10 cellular contexts compared by ENCODE assay signal in genomic region chr4:8688041-8688907, GRCh38.
DNase-seq lines count a peak whose midpoint lies in the region; ATAC-seq and TF ChIP-seq lines count a peak whose summit lies in the region.
"Had no signal": no experiment of that assay in that cellular context is flagged by ENCODE, and none has a peak within 500 bp of the region (broad histone marks: within the 10 kb centered on the region; RNA-seq: fewer than 3 reads in every experiment).

No MANE protein-coding gene starts in this region.

- H3K36me3 ChIP-seq in esophagus muscularis mucosa (no peaks in the 10 kb centered on the region), parathyroid adenoma (ENCODE audit: control insufficient read depth, insufficient read depth, low read length) (no peaks in the 10 kb centered on the region)
- H3K36me3 ChIP-seq: BLaER1, suprapubic skin had no signal

- no peak overlapping the region for H3K4me2 ChIP-seq in parathyroid adenoma (ENCODE audit: low read length)
- H3K4me2 ChIP-seq: BLaER1 had no signal

- H3K27me3 ChIP-seq in esophagus muscularis mucosa (peaks cover 0 to 54% (median 13%) of the 10 kb centered on the region in 4 donors), parathyroid adenoma (ENCODE audit: control insufficient read depth, insufficient read depth, low read length) (no peaks in the 10 kb centered on the region)
- H3K27me3 ChIP-seq: BLaER1 had no signal

- DNase-seq in NCI-H2227 (lab: John Stamatoyannopoulos, UW; ENCODE audit: unreplicated experiment) (peak; percentile 26), NCI-H2227 treated with DMSO at 0.1 percent for 48 hours (lab: John Stamatoyannopoulos, UW) (no peak), KBM-7 (peak; percentile 35), esophagus muscularis mucosa (ENCODE audit: extremely low spot score) (no peak), NCI-H146 (lab: John Stamatoyannopoulos, UW) (no peak)
- DNase-seq in NK-92 treated with Interleukin-12 subunit alpha and Interleukin-12 subunit beta, amount 100 ng/mL, for 24 hours (lab: John Stamatoyannopoulos, UW): no peak

- H3K4me1 ChIP-seq in esophagus muscularis mucosa (peaks cover 0 to 4% (median 0%) of the 10 kb centered on the region in 4 donors), parathyroid adenoma (no peaks in the 10 kb centered on the region)
- H3K4me1 ChIP-seq: BLaER1, suprapubic skin had no signal

- ATAC-seq in GM21381 (IDR thresholded peaks at IDR 0.05; ENCODE audit: unreplicated experiment): no peak

- TF ChIP-seq CTCF in esophagus muscularis mucosa (IDR thresholded peaks at IDR 0.05): peak in 2 of 3 experiments; percentile 15 to 44
- TF ChIP-seq CTCF in parathyroid adenoma (IDR thresholded peaks at IDR 0.05): peak; percentile 33

- H3K9ac ChIP-seq in parathyroid adenoma: no peak overlapping the region
- H3K9ac ChIP-seq: BLaER1 had no signal

- intact Hi-C loops in esophagus muscularis mucosa (cut with DNase I): no loop called here

- no peak overlapping the region for H2AFZ ChIP-seq in parathyroid adenoma

- H3K4me3 ChIP-seq in esophagus muscularis mucosa (no peak overlapping the region), parathyroid adenoma (ENCODE audit: low read depth, low read length) (no peak overlapping the region)
- H3K4me3 ChIP-seq: BLaER1, suprapubic skin had no signal

- H3K27ac ChIP-seq in esophagus muscularis mucosa (replicated peaks in 1 of 4): no peak overlapping the region
- no peak overlapping the region for H3K27ac ChIP-seq in parathyroid adenoma
- H3K27ac ChIP-seq: BLaER1, suprapubic skin had no signal

- no peak for TF ChIP-seq EP300 in esophagus muscularis mucosa (IDR thresholded peaks at IDR 0.05)

- H3K79me2 ChIP-seq in parathyroid adenoma: no peaks in the 10 kb centered on the region

- in situ Hi-C loops in KBM-7 (cut with MboI; ENCODE audit: low pct_unique_long_range_greater_than_20kb, low sequenced_read_pairs): no loop called here

- no peak for TF ChIP-seq POLR2A in esophagus muscularis mucosa (IDR thresholded peaks at IDR 0.05; ENCODE audit: low read depth)

- H3K9me3 ChIP-seq in esophagus muscularis mucosa: no peaks in the 10 kb centered on the region
- no peaks in the 10 kb centered on the region for H3K9me3 ChIP-seq in parathyroid adenoma (ENCODE audit: control insufficient read depth, low read length)
- H3K9me3 ChIP-seq: BLaER1, suprapubic skin had no signal

- 10% methylated on average over 22 of the region's 41 CpGs for WGBS in esophagus muscularis mucosa

Comparison
In these comparisons a context has a peak if more than half of its experiments do, and no peak if none do; other contexts are left out.
1. DNase-seq: peak in NCI-H2227 (single experiment) and KBM-7 (single experiment); none in NCI-H2227 treated with DMSO at 0.1 percent for 48 hours (single experiment), esophagus muscularis mucosa (single experiment), NCI-H146 (single experiment) and NK-92 treated with Interleukin-12 subunit alpha and Interleukin-12 subunit beta, amount 100 ng/mL, for 24 hours (single experiment).